Comparison of ENCODE assay signal across 20 cellular contexts in genomic region chr4:158666892-158667291, GRCh38.
"Had no signal": no experiment of that assay in that cellular context is flagged by ENCODE, and none has a peak within 500 bp of the region (broad histone marks: within the 10 kb centered on the region; RNA-seq: fewer than 3 reads in every experiment).

No MANE protein-coding gene starts in this region.

- ATAC-seq: effector memory CD8-positive, alpha-beta T cell; esophagus mucosa; gastrocnemius medialis; heart right ventricle; left cardiac atrium; left lung; left ventricle myocardium superior; lower lobe of right lung; mucosa of descending colon had no signal

- H3K27ac ChIP-seq: coronary artery, epithelial cell of prostate, esophagus squamous epithelium, gastrocnemius medialis, heart right ventricle, left lung, lower lobe of right lung had no signal

- H3K36me3 ChIP-seq: esophagus squamous epithelium, gastrocnemius medialis, left lung, lower lobe of right lung had no signal

- H3K9me3 ChIP-seq: esophagus squamous epithelium, gastrocnemius medialis, heart right ventricle, left lung, lower lobe of right lung, mucosa of descending colon had no signal

- DNase-seq: effector CD8-positive, alpha-beta T cell; esophagus squamous epithelium; foreskin melanocyte; gastrocnemius medialis; head of caudate nucleus; heart right ventricle; hippocampal formation; left cardiac atrium; left lung; left ventricle myocardium superior; lower lobe of right lung; naive B cell had no signal

- H3K4me3 ChIP-seq: coronary artery, esophagus squamous epithelium, gastrocnemius medialis, heart right ventricle, left lung, lower lobe of right lung, mucosa of descending colon had no signal

- H3K27me3 ChIP-seq: esophagus squamous epithelium, gastrocnemius medialis, heart right ventricle, left lung had no signal

- FAIRE-seq: endometrium, islet of Langerhans, keratinocyte had no signal
